In the genomic region with DNA sequence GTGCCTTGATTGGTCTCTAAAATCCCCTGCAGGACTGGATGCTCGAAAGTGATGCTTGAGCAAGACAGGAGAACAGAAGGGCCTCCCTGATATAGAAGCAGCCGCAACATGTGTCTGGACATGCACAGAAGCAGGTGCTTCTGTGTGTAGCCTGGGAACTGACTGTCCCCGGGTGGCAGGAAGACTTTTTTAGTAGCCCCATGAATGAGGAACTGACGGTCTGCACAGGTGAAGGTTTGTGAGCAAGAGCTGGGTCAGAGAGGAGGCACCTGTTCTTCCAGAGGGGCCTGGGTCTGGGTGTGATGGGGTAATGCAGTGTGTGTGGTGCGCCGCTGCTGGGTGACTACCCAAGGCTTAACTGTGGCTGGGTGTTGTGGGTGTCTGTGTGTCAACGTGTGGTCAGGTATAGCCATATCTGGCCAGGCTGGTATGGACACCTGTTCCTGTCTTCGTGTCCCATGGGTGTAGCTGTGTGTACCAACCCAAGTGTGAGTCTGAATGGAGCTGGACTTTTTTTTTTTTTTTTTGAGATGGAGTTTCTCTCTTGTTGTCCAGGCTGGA, we compare ENCODE assay signal across 1 cellular context.
TF ChIP-seq lines count a peak whose summit lies in the region.

No MANE protein-coding gene starts in this region.

TF ChIP-seq in H1, 55 proteins besides CTCF, POLR2A, EP300 and RAD21:
- no peak for TF ChIP-seq KDM1A (IDR thresholded peaks at IDR 0.05; ENCODE audit: borderline replicate concordance, low read length)
- TF ChIP-seq SP2 (IDR thresholded peaks at IDR 0.05; ENCODE audit: low read length) = no peak
- no peak for TF ChIP-seq TAF1 (IDR thresholded peaks at IDR 0.05; ENCODE audit: low read depth, low read length)
- TF ChIP-seq POLR2AphosphoS5 (IDR thresholded peaks at IDR 0.05; ENCODE audit: low read depth, low read length) = no peak
- TF ChIP-seq JUN (IDR thresholded peaks at IDR 0.05; ENCODE audit: low read depth, low read length) = no peak
- TF ChIP-seq RNF2 (IDR thresholded peaks at IDR 0.05; ENCODE audit: borderline replicate concordance, low read depth, low read length, missing control alignments, poor library complexity, severe bottlenecking) = no peak
- TF ChIP-seq KDM5A (IDR thresholded peaks at IDR 0.05; ENCODE audit: low read length) = no peak
- TF ChIP-seq ASH2L (IDR thresholded peaks at IDR 0.05; ENCODE audit: low read length) = no peak
- no peak for TF ChIP-seq CBX5 (IDR thresholded peaks at IDR 0.05; ENCODE audit: low read depth, low read length)
- TF ChIP-seq RBBP5 (IDR thresholded peaks at IDR 0.05; ENCODE audit: borderline replicate concordance, low read depth, low read length) = no peak
- TF ChIP-seq RXRA (IDR thresholded peaks at IDR 0.05; ENCODE audit: insufficient read depth, low read depth, low read length) = no peak
- TF ChIP-seq SIX5 (IDR thresholded peaks at IDR 0.05; ENCODE audit: low read depth, low read length) = no peak
- TF ChIP-seq, protein P1, sequence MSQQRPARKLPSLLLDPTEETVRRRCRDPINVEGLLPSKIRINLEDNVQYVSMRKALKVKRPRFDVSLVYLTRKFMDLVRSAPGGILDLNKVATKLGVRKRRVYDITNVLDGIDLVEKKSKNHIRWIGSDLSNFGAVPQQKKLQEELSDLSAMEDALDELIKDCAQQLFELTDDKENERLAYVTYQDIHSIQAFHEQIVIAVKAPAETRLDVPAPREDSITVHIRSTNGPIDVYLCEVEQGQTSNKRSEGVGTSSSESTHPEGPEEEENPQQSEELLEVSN (IDR thresholded peaks at IDR 0.05) = no peak
- no peak for TF ChIP-seq TBP (IDR thresholded peaks at IDR 0.05; ENCODE audit: low read depth, low read length)
